Comparison of ENCODE assay signal across 8 cellular contexts in the genomic region with DNA sequence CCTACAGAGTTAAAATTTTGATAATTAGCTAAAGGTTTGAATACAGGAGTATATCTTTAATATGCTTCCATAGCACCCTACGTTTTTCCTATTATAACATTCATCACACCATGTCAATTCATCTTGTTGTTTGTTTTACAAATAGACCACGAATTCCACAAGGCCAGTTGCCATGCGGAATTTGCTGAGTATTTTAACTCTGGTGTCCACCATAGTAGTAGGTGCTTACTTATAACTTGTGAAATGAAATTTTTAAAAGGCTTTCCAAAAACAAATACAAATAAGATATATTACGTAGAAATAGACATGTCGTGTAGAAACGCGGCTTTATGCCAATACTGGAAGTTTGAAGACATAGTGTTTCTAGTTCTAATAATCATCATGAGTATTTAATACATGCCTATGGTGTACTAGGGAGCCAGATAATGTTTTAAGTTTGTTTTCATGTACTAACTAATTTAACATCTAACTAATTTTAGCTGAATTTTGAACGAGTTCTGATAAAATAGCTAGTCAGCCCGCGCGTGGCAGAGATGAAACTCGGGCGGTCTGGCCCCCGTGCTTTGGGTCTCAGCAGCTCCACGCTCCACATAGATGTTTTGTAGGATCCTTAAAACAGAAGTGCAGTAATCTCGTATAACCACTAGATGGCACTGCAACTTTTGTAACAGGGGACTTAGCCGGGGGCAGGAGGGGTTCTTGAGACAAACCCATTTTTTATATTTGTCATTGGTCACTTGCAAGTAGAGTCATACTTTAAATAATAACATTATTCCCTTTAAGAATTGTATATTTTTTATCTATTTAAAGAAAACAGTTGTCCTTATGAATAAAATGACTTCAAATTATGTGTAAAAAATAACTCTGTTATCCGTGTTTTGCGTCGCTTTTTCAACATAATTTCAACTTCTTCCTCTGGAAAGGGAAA. TPM values are rescaled to one million over a fixed set of nuclear protein-coding genes. Genes with fewer than 3 reads are reported as not detected.
DNase-seq lines count a peak whose midpoint lies in the region; ATAC-seq and TF ChIP-seq lines count a peak whose summit lies in the region.

No MANE protein-coding gene starts in this region.

- peak overlapping the region; percentile 48; the same call in 1 of the 2 replicates for H3K4me2 ChIP-seq in OCI-LY1 (ENCODE audit: low read length)

- H3K9me3 ChIP-seq in OCI-LY1 (ENCODE audit: low read length): no peaks in the 10 kb centered on the region

- peaks cover 38% of the 10 kb centered on the region for H3K36me3 Mint-ChIP-seq in activated T-helper 17 cell treated with anti-CD3 and anti-CD28 coated beads, Interleukin-2, amount 50 U/mL, for 72 hours (ENCODE audit: low read depth)

- DNase-seq in COLO829 (ENCODE audit: low spot score) (peak; percentile 68), HuH-7 (ENCODE audit: low spot score) (peak; percentile 48), foreskin keratinocyte (peak in 1 of 2 donors; percentile 28), omental fat pad (ENCODE audit: low spot score) (no peak)

- H3K27me3 ChIP-seq in OCI-LY1 (ENCODE audit: insufficient read depth, low read length): no peaks in the 10 kb centered on the region
- H3K27me3 ChIP-seq in foreskin keratinocyte: no peaks in the 10 kb centered on the region

- H3K4me1 Mint-ChIP-seq in activated T-helper 17 cell treated with anti-CD3 and anti-CD28 coated beads, Interleukin-2, amount 50 U/mL, for 72 hours: peaks cover 10% of the 10 kb centered on the region

- peak overlapping the region; percentile 54 for H3K4me3 Mint-ChIP-seq in activated T-helper 17 cell treated with anti-CD3 and anti-CD28 coated beads, Interleukin-2, amount 50 U/mL, for 72 hours

- H2AFZ ChIP-seq in OCI-LY1 (ENCODE audit: low read length): no peak overlapping the region

- H3K9me2 ChIP-seq in OCI-LY1 (ENCODE audit: low read depth, low read length): no peaks in the 10 kb centered on the region

- 0 out of 2 replicates have a peak, but pooled peaks cover 4% of the 10 kb centered on the region for H3F3A ChIP-seq in OCI-LY1 (ENCODE audit: insufficient read depth, low read length)

- H3K4me1 ChIP-seq in OCI-LY1 (ENCODE audit: insufficient read depth, low read length, severe bottlenecking) (peaks cover 10% of the 10 kb centered on the region), foreskin keratinocyte (no peaks in the 10 kb centered on the region)

- no peaks in the 10 kb centered on the region for H3K79me2 ChIP-seq in OCI-LY1 (ENCODE audit: insufficient read depth, low read length)

- no peak overlapping the region for H3K9ac ChIP-seq in OCI-LY1 (ENCODE audit: low read length)

- H3K27ac ChIP-seq in OCI-LY1 (ENCODE audit: low read depth, low read length, poor library complexity, severe bottlenecking) (no peak overlapping the region), foreskin keratinocyte (no peak overlapping the region)

- TF ChIP-seq CTCF in OCI-LY1 (IDR thresholded peaks at IDR 0.05; ENCODE audit: low read length): peak; percentile 63
- peak; percentile 76 for TF ChIP-seq CTCF in foreskin keratinocyte (conservative IDR thresholded peaks at IDR 0.05)
- no peak for TF ChIP-seq CTCF in omental fat pad (IDR thresholded peaks at IDR 0.05)

- no peaks in the 10 kb centered on the region for H3K9me3 Mint-ChIP-seq in activated T-helper 17 cell treated with anti-CD3 and anti-CD28 coated beads, Interleukin-2, amount 50 U/mL, for 72 hours

- no peaks in the 10 kb centered on the region for H4K20me1 ChIP-seq in OCI-LY1 (ENCODE audit: insufficient read depth, low read length)

- peaks cover 15% of the 10 kb centered on the region; the same call in 1 of the 2 replicates for H3K36me3 ChIP-seq in OCI-LY1 (ENCODE audit: insufficient read depth, low read length)

- no peaks in the 10 kb centered on the region for H3K27me3 Mint-ChIP-seq in activated T-helper 17 cell treated with anti-CD3 and anti-CD28 coated beads, Interleukin-2, amount 50 U/mL, for 72 hours

- ATAC-seq in GM19372 (IDR thresholded peaks at IDR 0.05; ENCODE audit: low read depth, unreplicated experiment) (peak; percentile 48), foreskin keratinocyte (peak; percentile 72), omental fat pad (ENCODE audit: low FRiP score) (peak; percentile 81), HG03469 (IDR thresholded peaks at IDR 0.05; ENCODE audit: unreplicated experiment) (no peak)
- ATAC-seq in activated T-helper 17 cell treated with anti-CD3 and anti-CD28 coated beads, Interleukin-2, amount 50 U/mL, for 72 hours (replicated peaks): peak; percentile 68

- no peak overlapping the region for H3K4me3 ChIP-seq in OCI-LY1 (ENCODE audit: low read depth, low read length, poor library complexity, severe bottlenecking)

- no peak overlapping the region for H3K27ac Mint-ChIP-seq in activated T-helper 17 cell treated with anti-CD3 and anti-CD28 coated beads, Interleukin-2, amount 50 U/mL, for 72 hours

RNA-seq across cellular contexts. Expression of a gene that starts 10.2 kb away (rescaled TPM):
- 100 to 1,000 TPM in 1 of 2 donors, 10 to 100 TPM in 1; 51.8 to 150 TPM for total RNA-seq in activated T-helper 17 cell treated with anti-CD3 and anti-CD28 coated beads, Interleukin-2, amount 50 U/mL, for 72 hours
- total RNA-seq in foreskin keratinocyte: not detected in 2 replicates
- not detected in 2 replicates for polyA plus RNA-seq in foreskin keratinocyte
- 10 to 100 TPM; 10.0 to 36.3 (median 17.0) TPM for total RNA-seq in omental fat pad

RNA-seq across cellular contexts. Expression of a gene that starts 17.6 kb away (rescaled TPM):
- total RNA-seq in activated T-helper 17 cell treated with anti-CD3 and anti-CD28 coated beads, Interleukin-2, amount 50 U/mL, for 72 hours: 1 to 10 TPM; 6.1 to 7.7 TPM
- not detected in 2 replicates for total RNA-seq in foreskin keratinocyte
- not detected in 2 replicates for polyA plus RNA-seq in foreskin keratinocyte
- total RNA-seq in omental fat pad: 1 to 10 TPM in 1 of 4 donors, under 1 TPM in 1, not detected in 2; 0.84 to 2.2 TPM

Comparison
In these comparisons a context has a peak if more than half of its experiments do, and no peak if none do; other contexts are left out.
1. CTCF ChIP-seq: peak in OCI-LY1 (single experiment) and foreskin keratinocyte (single experiment); none in omental fat pad (0 of 3).
2. RNA of a gene that starts 10.2 kb away (total RNA-seq): 51.8 to 150 TPM in activated T-helper 17 cell treated with anti-CD3 and anti-CD28 coated beads, Interleukin-2, amount 50 U/mL, for 72 hours and 10.0 to 36.3 TPM in omental fat pad; not detected in foreskin keratinocyte; every median in the first group is over 10 times any median in the second.